Comparison of ENCODE assay signal across 1 cellular context in the genomic region with DNA sequence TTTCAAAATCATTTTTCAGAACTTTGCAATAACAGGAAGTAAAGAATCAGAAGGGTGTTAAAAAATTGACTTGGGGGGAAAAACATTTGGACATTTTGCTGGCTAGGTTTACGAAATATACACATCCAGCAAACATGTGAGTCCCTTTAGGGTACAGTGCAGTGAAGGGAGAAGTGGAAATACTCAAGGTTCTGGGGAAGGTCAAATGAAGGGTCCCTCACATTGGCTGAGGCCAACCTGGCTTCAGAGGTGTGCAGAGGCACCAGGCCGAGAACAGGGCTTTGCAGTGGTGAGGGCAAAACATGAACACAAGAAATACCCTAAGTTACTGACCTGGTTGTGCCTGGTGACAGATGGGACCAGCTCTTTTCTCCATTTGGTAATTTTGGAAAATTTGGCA.
TF ChIP-seq lines count a peak whose summit lies in the region.

No MANE protein-coding gene starts in this region.

TF ChIP-seq in GM23338, 12 proteins besides CTCF, POLR2A, EP300 and RAD21 (continued from another document):
- no peak for TF ChIP-seq STAT1 (IDR thresholded peaks at IDR 0.05; ENCODE audit: unreplicated experiment)
- TF ChIP-seq EZH2phosphoT487 (IDR thresholded peaks at IDR 0.05; ENCODE audit: unreplicated experiment) = no peak
- TF ChIP-seq CREB1 (CRISPR knock-in tag; IDR thresholded peaks at IDR 0.05; ENCODE audit: low read depth) = no peak
- no peak for TF ChIP-seq ZNF331 (CRISPR knock-in tag; IDR thresholded peaks at IDR 0.05; ENCODE audit: low read depth)
- no peak for TF ChIP-seq ZNF462 (CRISPR knock-in tag; IDR thresholded peaks at IDR 0.05)
- no peak for TF ChIP-seq NANOG (IDR thresholded peaks at IDR 0.05; ENCODE audit: borderline replicate concordance)
